ENCODE assay signal across 25 cellular contexts in the genomic region with DNA sequence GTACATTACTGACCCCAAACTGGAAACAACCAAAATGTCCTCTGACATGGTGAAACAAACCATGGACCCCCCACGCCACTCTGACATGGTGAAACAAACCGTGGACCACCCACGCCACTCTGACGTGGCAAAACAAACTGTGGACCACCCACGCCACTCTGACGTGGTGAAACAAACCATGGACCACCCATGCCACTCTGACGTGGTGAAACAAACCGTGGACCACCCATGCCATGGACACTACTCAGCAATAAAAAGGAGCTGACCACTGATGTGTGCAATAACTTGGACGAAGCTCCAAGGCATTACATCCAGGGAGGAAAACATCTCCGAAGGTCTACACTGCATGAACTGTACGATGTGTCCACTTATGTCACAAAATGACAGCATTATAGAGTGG.
"Had no signal": no experiment of that assay in that cellular context is flagged by ENCODE, and none has a peak within 500 bp of the region (broad histone marks: within the 10 kb centered on the region; RNA-seq: fewer than 3 reads in every experiment).

No MANE protein-coding gene starts in this region.

- H3K27me3 Mint-ChIP-seq: dendritic cell treated with granulocyte-macrophage colony-stimulating factor and Interleukin-4, amounts not matched to agents 40 ng/mL and 50 ng/mL, for 4 days; memory B cell; naive B cell; natural killer cell treated with Interleukin-12 subunit alpha and Interleukin-12 subunit beta and Interleukin-15 and Interleukin-18, amount 100 ng/mL, for 72 hours; stimulated activated naive B cell treated with anti-CD40 and anti-IgM and Interleukin-4, amounts not matched to agents 10 μg/mL and 1 μg/mL and 100 μg/mL, for 72 hours; stimulated activated naive CD8-positive, alpha-beta T cell treated with anti-CD3 and anti-CD28 coated beads, Interleukin-15, Interleukin-2, amounts not matched to agents 100 ng/mL and 50 ng/mL, for 24 hours had no signal

- H2AFZ ChIP-seq: neural progenitor cell had no signal

- H3K27ac Mint-ChIP-seq: dendritic cell treated with granulocyte-macrophage colony-stimulating factor and Interleukin-4, amounts not matched to agents 40 ng/mL and 50 ng/mL, for 4 days; endodermal cell; memory B cell; naive B cell; natural killer cell treated with Interleukin-12 subunit alpha and Interleukin-12 subunit beta and Interleukin-15 and Interleukin-18, amount 100 ng/mL, for 72 hours; neural progenitor cell; stimulated activated naive B cell treated with anti-CD40 and anti-IgM and Interleukin-4, amounts not matched to agents 10 μg/mL and 1 μg/mL and 100 μg/mL, for 72 hours; stimulated activated naive CD8-positive, alpha-beta T cell treated with anti-CD3 and anti-CD28 coated beads, Interleukin-15, Interleukin-2, amounts not matched to agents 100 ng/mL and 50 ng/mL, for 24 hours had no signal

- H3K9ac ChIP-seq: neural progenitor cell had no signal

- H3K36me3 ChIP-seq: colonic mucosa, gastrocnemius medialis, neural progenitor cell, right lobe of liver had no signal

- H3K4me3 ChIP-seq: colonic mucosa, gastrocnemius medialis, lung, neural progenitor cell, right lobe of liver, thoracic aorta, tibial nerve had no signal

- DNase-seq: colonic mucosa; effector CD8-positive, alpha-beta T cell; endodermal cell; foreskin fibroblast; gastrocnemius medialis; head of caudate nucleus; kidney; naive B cell; retina; right lobe of liver; small intestine; stimulated activated CD4-positive, alpha-beta T cell treated with anti-CD3 and anti-CD28 coated beads, Interleukin-15, amount 100 ng/mL, for 24 hours; stimulated activated CD4-positive, alpha-beta T cell treated with anti-CD3 and anti-CD28 coated beads, Interleukin-2, amount 100 ng/mL, for 48 hours; stimulated activated naive B cell treated with anti-CD40 and anti-IgM and Interleukin-4, amounts not matched to agents 10 μg/mL and 1 μg/mL and 100 μg/mL, for 72 hours had no signal

- H3K27me3 ChIP-seq: colonic mucosa, gastrocnemius medialis, neural progenitor cell, right lobe of liver, tibial nerve had no signal

- H3K9me3 Mint-ChIP-seq: dendritic cell treated with granulocyte-macrophage colony-stimulating factor and Interleukin-4, amounts not matched to agents 40 ng/mL and 50 ng/mL, for 4 days; endodermal cell; memory B cell; naive B cell; natural killer cell treated with Interleukin-12 subunit alpha and Interleukin-12 subunit beta and Interleukin-15 and Interleukin-18, amount 100 ng/mL, for 72 hours; neural progenitor cell; stimulated activated naive B cell treated with anti-CD40 and anti-IgM and Interleukin-4, amounts not matched to agents 10 μg/mL and 1 μg/mL and 100 μg/mL, for 72 hours; stimulated activated naive CD8-positive, alpha-beta T cell treated with anti-CD3 and anti-CD28 coated beads, Interleukin-15, Interleukin-2, amounts not matched to agents 100 ng/mL and 50 ng/mL, for 24 hours had no signal

- H3K9me3 ChIP-seq: colonic mucosa, gastrocnemius medialis, right lobe of liver, thoracic aorta, tibial nerve had no signal

- H3K4me3 Mint-ChIP-seq: dendritic cell treated with granulocyte-macrophage colony-stimulating factor and Interleukin-4, amounts not matched to agents 40 ng/mL and 50 ng/mL, for 4 days; endodermal cell; memory B cell; natural killer cell treated with Interleukin-12 subunit alpha and Interleukin-12 subunit beta and Interleukin-15 and Interleukin-18, amount 100 ng/mL, for 72 hours; neural progenitor cell; stimulated activated naive B cell treated with anti-CD40 and anti-IgM and Interleukin-4, amounts not matched to agents 10 μg/mL and 1 μg/mL and 100 μg/mL, for 72 hours; stimulated activated naive CD8-positive, alpha-beta T cell treated with anti-CD3 and anti-CD28 coated beads, Interleukin-15, Interleukin-2, amounts not matched to agents 100 ng/mL and 50 ng/mL, for 24 hours had no signal

- FAIRE-seq: kidney, small intestine had no signal

- H3K4me2 ChIP-seq: neural progenitor cell had no signal

- H3K4me1 ChIP-seq: neural progenitor cell had no signal

- ATAC-seq: esophagus mucosa; gastrocnemius medialis; left lobe of liver; natural killer cell treated with Interleukin-12 subunit alpha and Interleukin-12 subunit beta and Interleukin-15 and Interleukin-18, amount 100 ng/mL, for 72 hours; right lobe of liver; stimulated activated naive B cell treated with anti-CD40 and anti-IgM and Interleukin-4, amounts not matched to agents 10 μg/mL and 1 μg/mL and 100 μg/mL, for 72 hours had no signal

- H3K27ac ChIP-seq: colonic mucosa, epithelial cell of prostate, gastrocnemius medialis, neural progenitor cell, right lobe of liver, thoracic aorta, tibial nerve had no signal
